ENCODE assay signal across 8 cellular contexts in the genomic region with DNA sequence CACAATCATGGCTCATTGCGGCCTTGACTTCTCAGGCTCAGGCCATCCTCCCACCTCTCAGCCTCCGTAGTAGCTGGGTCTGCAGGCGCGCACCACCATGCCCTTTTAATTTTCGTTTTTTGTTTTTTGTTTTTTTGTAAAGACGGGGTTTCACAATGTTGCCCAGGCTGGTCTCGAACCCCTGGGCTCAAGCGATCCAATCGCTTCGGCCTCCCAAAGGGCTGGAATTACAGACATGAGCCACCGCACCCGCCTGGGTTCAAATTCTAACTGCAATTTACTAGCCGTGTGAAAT. TPM values are rescaled to one million over a fixed set of nuclear protein-coding genes. Genes with fewer than 3 reads are reported as not detected.
A peak's percentile ranks its signal among the peaks of the same experiment; 100 is the strongest.
DNase-seq lines count a peak whose midpoint lies in the region; ATAC-seq and TF ChIP-seq lines count a peak whose summit lies in the region.

No MANE protein-coding gene starts in this region.

- no peaks in the 10 kb centered on the region for H3K36me3 Mint-ChIP-seq in activated CD4-positive, alpha-beta T cell treated with anti-CD3 and anti-CD28 coated beads for 36 hours (ENCODE audit: low read depth)

- ATAC-seq in activated CD4-positive, alpha-beta T cell treated with anti-CD3 and anti-CD28 coated beads for 36 hours, result no peak
- ATAC-seq in GM18511 (IDR thresholded peaks at IDR 0.05; ENCODE audit: unreplicated experiment), result no peak

- H3K36me3 ChIP-seq in SU-DHL-6 (ENCODE audit: low read length), result no peaks in the 10 kb centered on the region
- no peaks in the 10 kb centered on the region for H3K36me3 ChIP-seq in iPS-15b (ENCODE audit: control insufficient read depth, insufficient read depth, low read length)
- no peaks in the 10 kb centered on the region for H3K36me3 ChIP-seq in smooth muscle cell (ENCODE audit: low read depth)

- TF ChIP-seq CTCF in SU-DHL-6 (IDR thresholded peaks at IDR 0.05; ENCODE audit: insufficient read depth, low read length, poor library complexity, severe bottlenecking), result no peak
- no peak for TF ChIP-seq CTCF in smooth muscle cell (IDR thresholded peaks at IDR 0.05; ENCODE audit: borderline replicate concordance, insufficient read depth, poor library complexity, severe bottlenecking)

- H3K9me3 ChIP-seq in SU-DHL-6 (ENCODE audit: insufficient read depth, low read length) (no peaks in the 10 kb centered on the region), iPS-15b (ENCODE audit: control insufficient read depth, insufficient read depth, low read length) (no peaks in the 10 kb centered on the region), smooth muscle cell (replicated peaks; ENCODE audit: low read depth) (no peaks in the 10 kb centered on the region)

- H3K4me3 ChIP-seq in SU-DHL-6 (ENCODE audit: insufficient read depth, low read length, poor library complexity, severe bottlenecking), result no peak overlapping the region
- H3K4me3 ChIP-seq in iPS-15b (ENCODE audit: low read depth, low read length), result peak overlapping the region; percentile 78
- H3K4me3 ChIP-seq in smooth muscle cell, result peak overlapping the region; percentile 74

- POLR2A ChIA-PET in activated CD4-positive, alpha-beta T cell treated with anti-CD3 and anti-CD28 coated beads for 36 hours (lab: Charles Lee), result interaction anchor here (1.0 kb wide), 1 partner anchor 62 kb away, joined by 7 read pairs; a partner anchor contains a TSS

- CTCF ChIA-PET in activated CD4-positive, alpha-beta T cell treated with anti-CD3 and anti-CD28 coated beads for 36 hours (lab: Charles Lee), result interaction anchor here (0.8 to 3.2 kb wide), 14 partner anchors 10 to 565 kb away, joined by 3 to 16 read pairs (median 5); a partner anchor contains a TSS

- H2AFZ ChIP-seq in SU-DHL-6 (ENCODE audit: low read depth, low read length, severe bottlenecking) (peak overlapping the region; percentile 75), smooth muscle cell (ENCODE audit: low read depth) (peak overlapping the region; percentile 82)

- 76% methylated on average over 13 of the region's 13 CpGs for WGBS in smooth muscle cell (ENCODE audit: low lambda C conversion rate)

- H4K20me1 ChIP-seq in SU-DHL-6 (ENCODE audit: low read depth, low read length) (no peaks in the 10 kb centered on the region), smooth muscle cell (ENCODE audit: low read depth) (peaks cover 36% of the 10 kb centered on the region)

- no peaks in the 10 kb centered on the region for H3K27me3 Mint-ChIP-seq in activated CD4-positive, alpha-beta T cell treated with anti-CD3 and anti-CD28 coated beads for 36 hours

- no peak overlapping the region for H3K27ac ChIP-seq in SU-DHL-6 (ENCODE audit: low read depth, low read length)
- H3K27ac ChIP-seq in smooth muscle cell (ENCODE audit: low read depth), result no peak overlapping the region

- H3K27ac Mint-ChIP-seq in activated CD4-positive, alpha-beta T cell treated with anti-CD3 and anti-CD28 coated beads for 36 hours, result peak overlapping the region; percentile 40

- peaks cover 4% of the 10 kb centered on the region for H3K4me1 ChIP-seq in iPS-15b (ENCODE audit: control insufficient read depth, insufficient read depth, low read length)
- H3K4me1 ChIP-seq in smooth muscle cell (ENCODE audit: low read depth), result peaks cover 15% of the 10 kb centered on the region

- peaks cover 7% of the 10 kb centered on the region for H3K4me1 Mint-ChIP-seq in activated CD4-positive, alpha-beta T cell treated with anti-CD3 and anti-CD28 coated beads for 36 hours

- peak overlapping the region; percentile 75; the same call in 1 of the 2 replicates for H3K9ac ChIP-seq in SU-DHL-6 (ENCODE audit: low read length)
- H3K9ac ChIP-seq in iPS-15b (ENCODE audit: low read depth, low read length), result peak overlapping the region; percentile 18
- peak overlapping the region; percentile 96 for H3K9ac ChIP-seq in smooth muscle cell (ENCODE audit: low read depth)

- H3F3A ChIP-seq in SU-DHL-6 (ENCODE audit: insufficient read depth), result no peaks in the 10 kb centered on the region
- H3F3A ChIP-seq in smooth muscle cell (ENCODE audit: low read depth), result no peaks in the 10 kb centered on the region

- H3K79me2 ChIP-seq in SU-DHL-6 (ENCODE audit: insufficient read depth, low read length) (peaks cover 34% of the 10 kb centered on the region), smooth muscle cell (ENCODE audit: low read depth) (peaks cover 42% of the 10 kb centered on the region)

- H3K27me3 ChIP-seq in SU-DHL-6 (ENCODE audit: low read length), result no peaks in the 10 kb centered on the region
- no peaks in the 10 kb centered on the region for H3K27me3 ChIP-seq in iPS-15b (ENCODE audit: control insufficient read depth, insufficient read depth, low read length)
- no peaks in the 10 kb centered on the region for H3K27me3 ChIP-seq in smooth muscle cell (ENCODE audit: low read depth)

- H3K9me2 ChIP-seq in SU-DHL-6 (replicated peaks; ENCODE audit: insufficient read depth, low read length), result no peaks in the 10 kb centered on the region

- H3K9me3 Mint-ChIP-seq in activated CD4-positive, alpha-beta T cell treated with anti-CD3 and anti-CD28 coated beads for 36 hours (ENCODE audit: low read depth), result no peaks in the 10 kb centered on the region

- peak overlapping the region; percentile 93 for H3K4me2 ChIP-seq in SU-DHL-6 (ENCODE audit: low read depth, low read length, poor library complexity, severe bottlenecking)
- H3K4me2 ChIP-seq in smooth muscle cell, result peak overlapping the region; percentile 91

- DNase-seq in activated CD4-positive, alpha-beta T cell treated with anti-CD3 and anti-CD28 coated beads for 36 hours, result no peak
- no peak for DNase-seq in activated CD4-positive, alpha-beta T cell treated with anti-CD3 and anti-CD28 coated beads for 48 hours
- DNase-seq in smooth muscle cell (lab: John Stamatoyannopoulos, UW; ENCODE audit: unreplicated experiment) (no peak), H4 (ENCODE audit: low spot score) (no peak), NCI-H128 (lab: John Stamatoyannopoulos, UW; ENCODE audit: unreplicated experiment) (no peak)

- H3K4me3 Mint-ChIP-seq in activated CD4-positive, alpha-beta T cell treated with anti-CD3 and anti-CD28 coated beads for 36 hours, result peak overlapping the region; percentile 86

- intact Hi-C loops in activated CD4-positive, alpha-beta T cell treated with anti-CD3 and anti-CD28 coated beads for 36 hours (cut with DNase I, micrococcal nuclease), result loop anchor here (1.0 to 10.0 kb wide), 11 partner anchors 28 to 656 kb away; a partner anchor contains a TSS

RNA-seq across cellular contexts. Expression of a gene that starts 12.3 kb away (rescaled TPM):
- 100 to 1,000 TPM in 1 of 2 experiments, 10 to 100 TPM in 1; 78.1 to 132 TPM for total RNA-seq in activated CD4-positive, alpha-beta T cell treated with anti-CD3 and anti-CD28 coated beads for 36 hours
- total RNA-seq in smooth muscle cell, result 60.7 and 65.8 TPM in 2 replicates
- polyA plus RNA-seq in smooth muscle cell, result 98.3 and 105 TPM in 2 replicates
- total RNA-seq in H4 (2014; rRNA removed; shearing (Covaris generic)), result 55.1 and 67.2 TPM in 2 replicates

RNA-seq across cellular contexts. Expression of a gene that starts 29.0 kb away (rescaled TPM):
- total RNA-seq in activated CD4-positive, alpha-beta T cell treated with anti-CD3 and anti-CD28 coated beads for 36 hours, result 1 to 10 TPM; 4.5 to 4.9 TPM
- total RNA-seq in smooth muscle cell, result 0.54 and 1.3 TPM in 2 replicates
- 2.4 and 3.5 TPM in 2 replicates for polyA plus RNA-seq in smooth muscle cell
- 0.53 and 0.70 TPM in 2 replicates for total RNA-seq in H4 (2014; rRNA removed; shearing (Covaris generic))

RNA-seq across cellular contexts. Expression of a gene that starts 29.1 kb away (rescaled TPM):
- total RNA-seq in activated CD4-positive, alpha-beta T cell treated with anti-CD3 and anti-CD28 coated beads for 36 hours, result 100 to 1,000 TPM; 103 to 119 TPM
- 35.0 and 52.3 TPM in 2 replicates for total RNA-seq in smooth muscle cell
- polyA plus RNA-seq in smooth muscle cell, result 59.2 and 84.5 TPM in 2 replicates
- total RNA-seq in H4 (2014; rRNA removed; shearing (Covaris generic)), result 32.6 and 43.4 TPM in 2 replicates

RNA-seq across cellular contexts. Expression of a gene that starts 49.2 kb away (rescaled TPM):
- 1 to 10 TPM; 2.2 to 2.7 TPM for total RNA-seq in activated CD4-positive, alpha-beta T cell treated with anti-CD3 and anti-CD28 coated beads for 36 hours
- 0.99 and 3.1 TPM in 2 replicates for total RNA-seq in smooth muscle cell
- 0.46 and 1.5 TPM in 2 replicates for polyA plus RNA-seq in smooth muscle cell
- 0.02 and 0.23 TPM in 2 replicates for total RNA-seq in H4 (2014; rRNA removed; shearing (Covaris generic))

RNA-seq across cellular contexts. Expression of a gene that starts 49.3 kb away (rescaled TPM):
- total RNA-seq in activated CD4-positive, alpha-beta T cell treated with anti-CD3 and anti-CD28 coated beads for 36 hours, result 1 to 10 TPM; 1.8 to 2.5 TPM
- 31.4 and 32.5 TPM in 2 replicates for total RNA-seq in smooth muscle cell
- polyA plus RNA-seq in smooth muscle cell, result 60.5 and 69.7 TPM in 2 replicates
- total RNA-seq in H4 (2014; rRNA removed; shearing (Covaris generic)), result 9.4 and 10.5 TPM in 2 replicates

Comparison
In these comparisons a context has a peak if more than half of its experiments do, and no peak if none do; other contexts are left out.
1. H3K9ac ChIP-seq: peak in every context shown above with its lines; median percentile 96 in smooth muscle cell; 75 in SU-DHL-6; 18 in iPS-15b.